ENCODE assay signal across 40 cellular contexts in the genomic region with DNA sequence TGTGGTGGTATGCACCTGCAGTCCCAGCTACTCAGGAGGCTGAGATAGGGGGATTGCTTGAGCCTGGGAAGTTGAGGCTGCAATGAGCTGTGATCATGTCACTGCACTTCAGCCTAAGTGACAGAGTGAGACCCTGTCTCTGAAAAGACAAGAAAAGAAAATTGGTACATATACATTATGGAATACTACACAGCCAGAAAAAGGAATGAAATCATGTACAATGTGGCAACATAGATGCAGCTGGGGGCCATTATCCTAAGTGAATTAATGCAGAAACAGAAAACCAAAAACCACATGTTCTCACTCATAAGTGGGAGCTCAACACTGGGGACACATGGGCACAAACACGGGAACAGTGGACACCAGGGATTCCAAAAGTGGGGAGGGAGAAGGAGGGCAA. TPM values are rescaled to one million over a fixed set of nuclear protein-coding genes. Genes with fewer than 3 reads are reported as not detected.
"Had no signal": no experiment of that assay in that cellular context is flagged by ENCODE, and none has a peak within 500 bp of the region (broad histone marks: within the 10 kb centered on the region; RNA-seq: fewer than 3 reads in every experiment).

No MANE protein-coding gene starts in this region.

- H3K27ac ChIP-seq: adrenal gland, ascending aorta, body of pancreas, brain microvascular endothelial cell, breast epithelium, cardiac muscle cell had no signal

- ATAC-seq: activated naive CD4-positive, alpha-beta T cell treated with anti-CD3 and anti-CD28 coated beads, Interleukin-2, amount 50 U/mL, for 72 hours; activated naive CD8-positive, alpha-beta T cell treated with anti-CD3 and anti-CD28 coated beads, Interleukin-2, amount 50 U/mL, for 24 hours; activated T-cell treated with anti-CD3 and anti-CD28 coated beads, Interleukin-2, amount 50 U/mL, for 4 hours; activated T-cell treated with anti-CD3 and anti-CD28 coated beads, Interleukin-2, amount 50 U/mL, for 72 hours; activated T-helper 17 cell treated with anti-CD3 and anti-CD28 coated beads, Interleukin-2, amount 50 U/mL, for 72 hours; body of pancreas had no signal

- H3K27me3 ChIP-seq: ascending aorta, body of pancreas, brain microvascular endothelial cell, breast epithelium, cardiac muscle cell had no signal

- H3K4me3 ChIP-seq: adrenal gland, ascending aorta, body of pancreas, breast epithelium, cardiac muscle cell had no signal

- FAIRE-seq: astrocyte had no signal

- DNase-seq: activated effector memory CD4-positive, alpha-beta T cell treated with anti-CD3 and anti-CD28 coated beads, Interleukin-2, amount 50 U/mL, for 16 hours; activated effector memory CD4-positive, alpha-beta T cell treated with Interleukin-2 at 50 U/mL for 16 hours; activated gamma-delta T cell; activated gamma-delta T cell treated with Interleukin-2 at 50 U/mL for 16 hours; activated naive CD4-positive, alpha-beta T cell; activated naive CD4-positive, alpha-beta T cell treated with anti-CD3 and anti-CD28 coated beads for 36 hours; activated naive CD4-positive, alpha-beta T cell treated with anti-CD3 and anti-CD28 coated beads, Interleukin-2, amount 10 ng/mL, durations not matched to agents 7 days and 5 days; activated naive CD4-positive, alpha-beta T cell treated with anti-CD3 and anti-CD28 coated beads, Interleukin-2, amount 50 U/mL, for 16 hours; activated naive CD4-positive, alpha-beta T cell treated with Interleukin-2 at 50 U/mL for 16 hours; activated naive CD8-positive, alpha-beta T cell treated with anti-CD3 and anti-CD28 coated beads for 36 hours; activated naive CD8-positive, alpha-beta T cell treated with anti-CD3 and anti-CD28 coated beads, Interleukin-2, amount 10 ng/mL, durations not matched to agents 7 days and 5 days; activated naive CD8-positive, alpha-beta T cell treated with anti-CD3 and anti-CD28 coated beads, Interleukin-2, amount 50 U/mL, for 24 hours; activated T-cell treated with anti-CD3 and anti-CD28 coated beads, Interleukin-2, amount 50 U/mL, for 1 hour; activated T-cell treated with anti-CD3 and anti-CD28 coated beads, Interleukin-2, amount 50 U/mL, for 24 hours; activated T-cell treated with anti-CD3 and anti-CD28 coated beads, Interleukin-2, amount 50 U/mL, for 4 hours; activated T-cell treated with anti-CD3 and anti-CD28 coated beads, Interleukin-2, amount 50 U/mL, for 48 hours; activated T-cell treated with anti-CD3 and anti-CD28 coated beads, Interleukin-2, amount 50 U/mL, for 72 hours; adrenal gland; amniotic stem cell; amygdala; anterior cingulate cortex; aorta; body of pancreas; brain microvascular endothelial cell; caudate nucleus; central memory CD4-positive, alpha-beta T cell; cerebellar nuclear complex had no signal

- H3K9me3 ChIP-seq: adrenal gland, breast epithelium had no signal

- H3K4me1 ChIP-seq: adrenal gland, ascending aorta, body of pancreas, breast epithelium had no signal

- H3K36me3 ChIP-seq: adrenal gland, ascending aorta, brain microvascular endothelial cell, breast epithelium, cardiac muscle cell had no signal

RNA-seq across cellular contexts. Expression of a gene that starts 7.1 kb away (rescaled TPM):
- total RNA-seq: activated naive CD4-positive, alpha-beta T cell treated with anti-CD3 and anti-CD28 coated beads for 36 hours; activated naive CD4-positive, alpha-beta T cell treated with anti-CD3 and anti-CD28 coated beads, Interleukin-2, amount 50 U/mL, for 72 hours; activated naive CD8-positive, alpha-beta T cell treated with anti-CD3 and anti-CD28 coated beads for 36 hours; activated naive CD8-positive, alpha-beta T cell treated with anti-CD3 and anti-CD28 coated beads, Interleukin-2, amount 10 ng/mL, durations not matched to agents 7 days and 5 days; activated T-cell treated with anti-CD3 and anti-CD28 coated beads, Interleukin-2, amount 50 U/mL, for 4 hours; activated T-cell treated with anti-CD3 and anti-CD28 coated beads, Interleukin-2, amount 50 U/mL, for 72 hours; activated T-helper 1 cell treated with anti-CD3 and anti-CD28 coated beads, Interleukin-12 subunit alpha, Interleukin-12 subunit beta, Interleukin-2, Interleukin-4 antibody, amounts not matched to agents 30 ng/mL and 10 ng/mL and 1 ng/mL, durations not matched to agents 14 hours and 24 hours and 36 hours; activated T-helper 17 cell treated with anti-CD3 and anti-CD28 coated beads, Interleukin-2, amount 50 U/mL, for 72 hours; activated T-helper 2 cell treated with anti-CD3 and anti-CD28 coated beads, Interferon-gamma antibody, Interleukin-2, Interleukin-4, amounts not matched to agents 10 μg/mL and 5 μg/mL and 100 μg/mL, durations not matched to agents 14 hours and 24 hours and 36 hours; adrenal gland; aorta; ascending aorta; astrocyte; body of pancreas; breast epithelium; bronchial epithelial cell; cardiac muscle cell; cardiac septum; chondrocyte had no signal
- polyA plus RNA-seq: adrenal gland, aorta, cardiac muscle cell had no signal

RNA-seq across cellular contexts. Expression of a gene that starts 23.0 kb away (rescaled TPM):
- total RNA-seq: activated naive CD4-positive, alpha-beta T cell treated with anti-CD3 and anti-CD28 coated beads for 36 hours; activated naive CD4-positive, alpha-beta T cell treated with anti-CD3 and anti-CD28 coated beads, Interleukin-2, amount 50 U/mL, for 72 hours; activated naive CD8-positive, alpha-beta T cell treated with anti-CD3 and anti-CD28 coated beads for 36 hours; activated naive CD8-positive, alpha-beta T cell treated with anti-CD3 and anti-CD28 coated beads, Interleukin-2, amount 10 ng/mL, durations not matched to agents 7 days and 5 days; activated T-cell treated with anti-CD3 and anti-CD28 coated beads, Interleukin-2, amount 50 U/mL, for 4 hours; activated T-cell treated with anti-CD3 and anti-CD28 coated beads, Interleukin-2, amount 50 U/mL, for 72 hours; activated T-helper 1 cell treated with anti-CD3 and anti-CD28 coated beads, Interleukin-12 subunit alpha, Interleukin-12 subunit beta, Interleukin-2, Interleukin-4 antibody, amounts not matched to agents 30 ng/mL and 10 ng/mL and 1 ng/mL, durations not matched to agents 14 hours and 24 hours and 36 hours; activated T-helper 17 cell treated with anti-CD3 and anti-CD28 coated beads, Interleukin-2, amount 50 U/mL, for 72 hours; activated T-helper 2 cell treated with anti-CD3 and anti-CD28 coated beads, Interferon-gamma antibody, Interleukin-2, Interleukin-4, amounts not matched to agents 10 μg/mL and 5 μg/mL and 100 μg/mL, durations not matched to agents 14 hours and 24 hours and 36 hours; adrenal gland; aorta; ascending aorta; body of pancreas; bronchial epithelial cell; cardiac muscle cell; cardiac septum; cerebellum; chondrocyte had no signal
- polyA plus RNA-seq: adrenal gland, aorta, cardiac muscle cell had no signal

RNA-seq across cellular contexts. Expression of a gene that starts 34.6 kb away (rescaled TPM):
- total RNA-seq: activated naive CD4-positive, alpha-beta T cell treated with anti-CD3 and anti-CD28 coated beads for 36 hours; activated naive CD4-positive, alpha-beta T cell treated with anti-CD3 and anti-CD28 coated beads, Interleukin-2, amount 50 U/mL, for 72 hours; activated naive CD8-positive, alpha-beta T cell treated with anti-CD3 and anti-CD28 coated beads for 36 hours; activated naive CD8-positive, alpha-beta T cell treated with anti-CD3 and anti-CD28 coated beads, Interleukin-2, amount 10 ng/mL, durations not matched to agents 7 days and 5 days; activated T-cell treated with anti-CD3 and anti-CD28 coated beads, Interleukin-2, amount 50 U/mL, for 4 hours; activated T-cell treated with anti-CD3 and anti-CD28 coated beads, Interleukin-2, amount 50 U/mL, for 72 hours; activated T-helper 1 cell treated with anti-CD3 and anti-CD28 coated beads, Interleukin-12 subunit alpha, Interleukin-12 subunit beta, Interleukin-2, Interleukin-4 antibody, amounts not matched to agents 30 ng/mL and 10 ng/mL and 1 ng/mL, durations not matched to agents 14 hours and 24 hours and 36 hours; activated T-helper 17 cell treated with anti-CD3 and anti-CD28 coated beads, Interleukin-2, amount 50 U/mL, for 72 hours; activated T-helper 2 cell treated with anti-CD3 and anti-CD28 coated beads, Interferon-gamma antibody, Interleukin-2, Interleukin-4, amounts not matched to agents 10 μg/mL and 5 μg/mL and 100 μg/mL, durations not matched to agents 14 hours and 24 hours and 36 hours; adrenal gland; aorta; ascending aorta; body of pancreas; breast epithelium; bronchial epithelial cell; cardiac muscle cell; cardiac septum; cerebellum; chondrocyte had no signal
- polyA plus RNA-seq: adipose tissue, adrenal gland, aorta, cardiac muscle cell had no signal

RNA-seq across cellular contexts. Expression of a gene that starts 52.3 kb away (rescaled TPM):
- total RNA-seq: activated naive CD4-positive, alpha-beta T cell treated with anti-CD3 and anti-CD28 coated beads for 36 hours; activated naive CD4-positive, alpha-beta T cell treated with anti-CD3 and anti-CD28 coated beads, Interleukin-2, amount 50 U/mL, for 72 hours; activated naive CD8-positive, alpha-beta T cell treated with anti-CD3 and anti-CD28 coated beads for 36 hours; activated naive CD8-positive, alpha-beta T cell treated with anti-CD3 and anti-CD28 coated beads, Interleukin-2, amount 10 ng/mL, durations not matched to agents 7 days and 5 days; activated T-cell treated with anti-CD3 and anti-CD28 coated beads, Interleukin-2, amount 50 U/mL, for 4 hours; activated T-cell treated with anti-CD3 and anti-CD28 coated beads, Interleukin-2, amount 50 U/mL, for 72 hours; activated T-helper 1 cell treated with anti-CD3 and anti-CD28 coated beads, Interleukin-12 subunit alpha, Interleukin-12 subunit beta, Interleukin-2, Interleukin-4 antibody, amounts not matched to agents 30 ng/mL and 10 ng/mL and 1 ng/mL, durations not matched to agents 14 hours and 24 hours and 36 hours; activated T-helper 17 cell treated with anti-CD3 and anti-CD28 coated beads, Interleukin-2, amount 50 U/mL, for 72 hours; activated T-helper 2 cell treated with anti-CD3 and anti-CD28 coated beads, Interferon-gamma antibody, Interleukin-2, Interleukin-4, amounts not matched to agents 10 μg/mL and 5 μg/mL and 100 μg/mL, durations not matched to agents 14 hours and 24 hours and 36 hours; adrenal gland; aorta; ascending aorta; astrocyte; body of pancreas; breast epithelium; bronchial epithelial cell; cardiac muscle cell; cardiac septum; cerebellum; chondrocyte had no signal
- polyA plus RNA-seq: adipose tissue, adrenal gland, aorta, cardiac muscle cell had no signal
